14 cellular contexts compared by ENCODE assay signal in the genomic region with DNA sequence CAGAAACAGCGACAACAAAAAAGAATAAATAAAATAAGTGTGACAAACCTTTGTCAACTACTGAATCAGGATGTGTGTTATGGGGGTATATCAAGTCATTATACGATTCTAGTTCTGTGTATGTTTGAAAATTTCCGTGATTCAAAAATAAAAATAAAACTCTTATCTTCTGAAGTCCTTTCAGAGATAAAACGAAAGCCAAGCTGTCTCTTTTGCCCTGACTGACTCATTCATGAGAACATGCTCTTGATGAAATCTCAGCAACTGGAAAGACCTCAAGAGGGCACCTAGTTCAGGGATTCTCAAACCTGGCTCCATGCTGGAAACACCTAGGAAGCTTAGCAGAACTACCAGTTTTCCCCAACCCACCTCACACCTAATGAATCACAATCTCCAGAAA. TPM values are rescaled to one million over a fixed set of nuclear protein-coding genes. Genes with fewer than 3 reads are reported as not detected.
A peak's percentile ranks its signal among the peaks of the same experiment; 100 is the strongest.
DNase-seq lines count a peak whose midpoint lies in the region; ATAC-seq and TF ChIP-seq lines count a peak whose summit lies in the region.
"Had no signal": no experiment of that assay in that cellular context is flagged by ENCODE, and none has a peak within 500 bp of the region (broad histone marks: within the 10 kb centered on the region; RNA-seq: fewer than 3 reads in every experiment).

No MANE protein-coding gene starts in this region.

- H3K9me2 ChIP-seq in Loucy (replicated peaks; ENCODE audit: low read depth, low read length) = no peaks in the 10 kb centered on the region

- peaks cover 66% of the 10 kb centered on the region for H4K20me1 ChIP-seq in Loucy (ENCODE audit: insufficient read depth, low read length, poor library complexity, severe bottlenecking)

- DNase-seq in choroid plexus epithelial cell (ENCODE audit: low read depth) = peak; percentile 52
- no peak for DNase-seq in prostate gland (ENCODE audit: low spot score)
- no peak for DNase-seq in SKM-1 treated with dmso at 0.1 percent for 144 hours (lab: John Stamatoyannopoulos, UW; ENCODE audit: unreplicated experiment)
- no peak for DNase-seq in EL
- DNase-seq: cortex of kidney; NCI-H345; pancreas; stimulated activated naive CD4-positive, alpha-beta T cell treated with Interleukin-2 at 50 U/mL for 16 hours; T1000 had no signal

- peaks cover 99% of the 10 kb centered on the region for H3K79me2 ChIP-seq in Loucy (ENCODE audit: insufficient read depth, low read length)

- ATAC-seq in GM19351 (IDR thresholded peaks at IDR 0.05; ENCODE audit: unreplicated experiment) (peak; percentile 46), GM18498 (IDR thresholded peaks at IDR 0.05; ENCODE audit: unreplicated experiment) (no peak)
- ATAC-seq: PC-3 had no signal

- 57% methylated on average over 4 of the region's 4 CpGs for WGBS in prostate gland

- no peak overlapping the region for H3K9ac ChIP-seq in Loucy (ENCODE audit: low read depth, low read length, poor library complexity, severe bottlenecking)

- H3K36me3 ChIP-seq in Loucy (ENCODE audit: insufficient read depth, low read length) (peaks cover 45% of the 10 kb centered on the region; the same call in 1 of the 2 replicates), prostate gland (no peaks in the 10 kb centered on the region)

- TF ChIP-seq CTCF in Loucy (conservative IDR thresholded peaks at IDR 0.05; ENCODE audit: low read length) (no peak), choroid plexus epithelial cell (conservative IDR thresholded peaks at IDR 0.05; ENCODE audit: low read depth, low read length) (no peak), prostate gland (IDR thresholded peaks at IDR 0.05) (no peak)

- peak overlapping the region; percentile 45 to 52 for H3K27ac ChIP-seq in prostate gland
- H3K27ac ChIP-seq: pancreas had no signal

- H3K4me2 ChIP-seq in Loucy (ENCODE audit: low read depth, low read length, poor library complexity, severe bottlenecking) = peak overlapping the region; percentile 73

- H3K27me3 ChIP-seq in Loucy (ENCODE audit: insufficient read depth, low read length, poor library complexity, severe bottlenecking) = no peaks in the 10 kb centered on the region
- H3K27me3 ChIP-seq in prostate gland (replicated peaks; ENCODE audit: insufficient read depth) = no peaks in the 10 kb centered on the region
- H3K27me3 ChIP-seq: pancreas had no signal

- H3K4me1 ChIP-seq in Loucy (ENCODE audit: insufficient read depth, low read length, poor library complexity, severe bottlenecking) (peaks cover 43% of the 10 kb centered on the region), prostate gland (replicated peaks) (no peaks in the 10 kb centered on the region)

- no peaks in the 10 kb centered on the region for H3F3A ChIP-seq in Loucy (ENCODE audit: low read depth)

- H3K9me3 ChIP-seq in Loucy (ENCODE audit: insufficient read depth, low read depth, low read length) (no peaks in the 10 kb centered on the region), prostate gland (no peaks in the 10 kb centered on the region)
- H3K9me3 ChIP-seq: pancreas had no signal

- no peak overlapping the region for H2AFZ ChIP-seq in Loucy (ENCODE audit: low read length)

- H3K4me3 ChIP-seq in Loucy (ENCODE audit: low read length, poor library complexity, severe bottlenecking) (no peak overlapping the region), choroid plexus epithelial cell (ENCODE audit: low read depth, low read length) (no peak overlapping the region), prostate gland (no peak overlapping the region)
- H3K4me3 ChIP-seq: lung, pancreas had no signal

- intact Hi-C loops in prostate gland (cut with DNase I) = no loop called here

- TF ChIP-seq POLR2A in prostate gland (IDR thresholded peaks at IDR 0.05) = no peak

RNA-seq across cellular contexts. Expression of a gene that starts 9.2 kb away (rescaled TPM):
- 100 to 1,000 TPM in 1 of 2 donors, 10 to 100 TPM in 1; 53.9 to 141 TPM for total RNA-seq in prostate gland
